ENCODE assay signal across 8 cellular contexts in genomic region chr2:60806988-60807681, GRCh38. TPM values are rescaled to one million over a fixed set of nuclear protein-coding genes. Genes with fewer than 3 reads are reported as not detected.
DNase-seq lines count a peak whose midpoint lies in the region; ATAC-seq, FAIRE-seq and TF ChIP-seq lines count a peak whose summit lies in the region.

No MANE protein-coding gene starts in this region.

- H3K18ac ChIP-seq in neuronal stem cell (ENCODE audit: low read length) = no peak overlapping the region

- peaks cover 24% of the 10 kb centered on the region for H3K4me1 ChIP-seq in CD8-positive, alpha-beta T cell (ENCODE audit: insufficient read depth, low read length)
- H3K4me1 ChIP-seq in astrocyte (ENCODE audit: insufficient read depth, low read length) = peaks cover 9% of the 10 kb centered on the region
- peaks cover 6 to 7% of the 10 kb centered on the region in 2 donors for H3K4me1 ChIP-seq in neuronal stem cell (ENCODE audit: control insufficient read depth in 2 of 2, insufficient read depth in 1 of 2, low read depth in 1 of 2, low read length in 2 of 2)

- no peak overlapping the region for H4K8ac ChIP-seq in neuronal stem cell (ENCODE audit: low read depth, low read length)

- no peak overlapping the region for H4K91ac ChIP-seq in neuronal stem cell (ENCODE audit: low read depth, low read length, poor library complexity)

- H2BK5ac ChIP-seq in neuronal stem cell (ENCODE audit: low read length) = no peak overlapping the region

- peak overlapping the region; percentile 31 for H3K27ac ChIP-seq in CD8-positive, alpha-beta T cell (ENCODE audit: low read depth, low read length)
- H3K27ac ChIP-seq in astrocyte (ENCODE audit: low read depth, low read length) = peak overlapping the region; percentile 4
- H3K27ac ChIP-seq in neuronal stem cell (replicated peaks; ENCODE audit: low read length) = no peak overlapping the region

- intact Hi-C loops in CD8-positive, alpha-beta T cell (cut with DNase I, micrococcal nuclease) = no loop called here

- no peak overlapping the region for H3K4ac ChIP-seq in neuronal stem cell (ENCODE audit: low read length)

- no peaks in the 10 kb centered on the region for H3K9me3 Mint-ChIP-seq in CD8-positive, alpha-beta T cell
- no peaks in the 10 kb centered on the region for H3K9me3 Mint-ChIP-seq in astrocyte (ENCODE audit: unreplicated experiment)

- ATAC-seq in CD8-positive, alpha-beta T cell = peak; percentile 75
- ATAC-seq in GM19395 (IDR thresholded peaks at IDR 0.05; ENCODE audit: unreplicated experiment) (peak; percentile 78), HG03342 (IDR thresholded peaks at IDR 0.05; ENCODE audit: unreplicated experiment) (peak; percentile 76)

- no peak overlapping the region for H2BK120ac ChIP-seq in neuronal stem cell (ENCODE audit: low read depth, low read length)

- no peaks in the 10 kb centered on the region for H3K79me1 ChIP-seq in neuronal stem cell (ENCODE audit: low read depth, low read length)

- H3K9ac ChIP-seq in astrocyte (ENCODE audit: low read length) (no peak overlapping the region), neuronal stem cell (ENCODE audit: low read depth, low read length, poor library complexity) (no peak overlapping the region)

- H3K23ac ChIP-seq in neuronal stem cell (ENCODE audit: low read depth, low read length, poor library complexity) = no peak overlapping the region

- H3K36me3 Mint-ChIP-seq in CD8-positive, alpha-beta T cell = peaks cover 13% of the 10 kb centered on the region
- H3K36me3 Mint-ChIP-seq in astrocyte (ENCODE audit: low read depth, unreplicated experiment) = peaks cover 4% of the 10 kb centered on the region

- no CpG with 5 or more reads among the region's 6 CpGs for WGBS in neuronal stem cell (ENCODE audit: extremely low coverage in 2 of 2, insufficient read length in 2 of 2, insufficient replicate concordance in 1 of 2), 2 donors

- DNase-seq in CD8-positive, alpha-beta T cell = peak in 4 of 7 experiments; percentile 23 to 55 (median 41)
- DNase-seq in OCI-M1 (lab: John Stamatoyannopoulos, UW) (peak; percentile 79), astrocyte (ENCODE audit: low read depth) (peak; percentile 71), neuronal stem cell (ENCODE audit: low spot score) (no peak), SHP77 treated with DMSO at 0.1 percent for 48 hours (lab: John Stamatoyannopoulos, UW) (no peak), mucosa of gallbladder (ENCODE audit: low spot score) (no peak)

- H2AFZ ChIP-seq in astrocyte (ENCODE audit: low read depth, low read length) = peak overlapping the region; percentile 29
- H2AFZ ChIP-seq in neuronal stem cell (ENCODE audit: low read length) = peak overlapping the region; percentile 60

- no peak overlapping the region for H3K4me3 ChIP-seq in CD8-positive, alpha-beta T cell (ENCODE audit: low read depth, low read length)
- no peak overlapping the region for H3K4me3 ChIP-seq in astrocyte (ENCODE audit: insufficient read depth, low read depth, low read length)
- no peak overlapping the region for H3K4me3 ChIP-seq in neuronal stem cell (ENCODE audit: low read length in 2 of 2)

- H3K4me2 ChIP-seq in astrocyte (ENCODE audit: low read length) (peak overlapping the region; percentile 53), neuronal stem cell (ENCODE audit: insufficient read depth, low read length, poor library complexity, severe bottlenecking) (no peak overlapping the region)

- CTCF ChIA-PET in CD8-positive, alpha-beta T cell (lab: Charles Lee) = interaction anchor here (0.9 to 11.2 kb wide), 4 partner anchors 11 to 190 kb away, joined by 3 to 124 read pairs (median 4); no protein-coding TSS in a partner anchor

- H3K79me2 ChIP-seq in astrocyte (ENCODE audit: insufficient read depth, low read length) = no peaks in the 10 kb centered on the region

- peaks cover 41% of the 10 kb centered on the region for H3K4me1 Mint-ChIP-seq in CD8-positive, alpha-beta T cell (ENCODE audit: low read depth)
- peaks cover 12% of the 10 kb centered on the region for H3K4me1 Mint-ChIP-seq in astrocyte (ENCODE audit: low read depth, unreplicated experiment)

- no peak overlapping the region for H3K14ac ChIP-seq in neuronal stem cell (ENCODE audit: low read length)

- no peak overlapping the region for H2BK15ac ChIP-seq in neuronal stem cell (ENCODE audit: low read length)

- no peak overlapping the region for H2BK12ac ChIP-seq in neuronal stem cell (ENCODE audit: low read length)

- no peaks in the 10 kb centered on the region for H3K9me3 ChIP-seq in CD8-positive, alpha-beta T cell (ENCODE audit: low read length)
- H3K9me3 ChIP-seq in astrocyte (ENCODE audit: insufficient read depth, low read depth, low read length) = no peaks in the 10 kb centered on the region
- no peaks in the 10 kb centered on the region for H3K9me3 ChIP-seq in neuronal stem cell (replicated peaks in 1 of 2; ENCODE audit: control insufficient read depth in 2 of 2, insufficient read depth in 1 of 2, low read depth in 1 of 2, low read length in 2 of 2)

- H3K27me3 Mint-ChIP-seq in CD8-positive, alpha-beta T cell (ENCODE audit: low read depth) = no peaks in the 10 kb centered on the region
- no peaks in the 10 kb centered on the region for H3K27me3 Mint-ChIP-seq in astrocyte (ENCODE audit: low read depth, unreplicated experiment)

- peak overlapping the region; percentile 40 for H3K4me3 Mint-ChIP-seq in CD8-positive, alpha-beta T cell
- no peak overlapping the region for H3K4me3 Mint-ChIP-seq in astrocyte (ENCODE audit: unreplicated experiment)

- POLR2A ChIA-PET in CD8-positive, alpha-beta T cell (lab: Charles Lee) = interaction anchor here (3.3 kb wide), 1 partner anchor 11 kb away, joined by 20 read pairs; no protein-coding TSS in a partner anchor

- H2AK5ac ChIP-seq in neuronal stem cell (ENCODE audit: low read depth, low read length) = no peak overlapping the region

- no peaks in the 10 kb centered on the region for H4K20me1 ChIP-seq in astrocyte (ENCODE audit: insufficient read depth, low read length)

- H3K27me3 ChIP-seq in CD8-positive, alpha-beta T cell (ENCODE audit: insufficient read depth, low read length) = no peaks in the 10 kb centered on the region
- H3K27me3 ChIP-seq in astrocyte (ENCODE audit: insufficient read depth, low read length) (no peaks in the 10 kb centered on the region), neuronal stem cell (ENCODE audit: control insufficient read depth in 3 of 3, insufficient read depth in 3 of 3, low read depth in 1 of 3, low read length in 3 of 3) (no peaks in the 10 kb centered on the region)

- peak overlapping the region; percentile 90 for H3K27ac Mint-ChIP-seq in CD8-positive, alpha-beta T cell
- peak overlapping the region; percentile 83 for H3K27ac Mint-ChIP-seq in astrocyte (ENCODE audit: unreplicated experiment)

- no peak for TF ChIP-seq CTCF in CD8-positive, alpha-beta T cell (IDR thresholded peaks at IDR 0.05)
- no peak for TF ChIP-seq CTCF in astrocyte (IDR thresholded peaks at IDR 0.05; ENCODE audit: insufficient read depth, low read depth, low read length)

- FAIRE-seq in astrocyte (lab: Jason Lieb, UNC) = no peak

- H3K36me3 ChIP-seq in CD8-positive, alpha-beta T cell (ENCODE audit: insufficient read depth, low read length) = no peaks in the 10 kb centered on the region
- H3K36me3 ChIP-seq in astrocyte (ENCODE audit: insufficient read depth, low read length) = no peaks in the 10 kb centered on the region
- peaks cover 0 to 3% of the 10 kb centered on the region in 2 donors for H3K36me3 ChIP-seq in neuronal stem cell (replicated peaks in 1 of 2; ENCODE audit: control insufficient read depth in 2 of 2, insufficient read depth in 2 of 2, low read length in 2 of 2)

RNA-seq across cellular contexts. Expression of gene PAPOLG, which starts 51.1 kb away (rescaled TPM):
- total RNA-seq in CD8-positive, alpha-beta T cell = 10 to 100 TPM; 19.1 to 22.3 TPM
- 12.5 and 14.8 TPM in 2 replicates for total RNA-seq in astrocyte
- 16.2 TPM for polyA plus RNA-seq in neuronal stem cell (2013, experiment 1 of 2)
- 16.2 TPM for polyA plus RNA-seq in neuronal stem cell (2013, experiment 2 of 2)
- total RNA-seq in mucosa of gallbladder = 10.8 TPM

Comparison
In these comparisons a context has a peak if more than half of its experiments do, and no peak if none do; other contexts are left out.
1. DNase-seq: peak in CD8-positive, alpha-beta T cell (4 of 7), OCI-M1 (single experiment) and astrocyte (single experiment); none in neuronal stem cell (single experiment), SHP77 treated with DMSO at 0.1 percent for 48 hours (single experiment) and mucosa of gallbladder (single experiment).
2. Peak in every context shown above with its lines, with median percentiles within 50 percentile points of each other: ATAC-seq.